8 cellular contexts compared by ENCODE assay signal in the genomic region with DNA sequence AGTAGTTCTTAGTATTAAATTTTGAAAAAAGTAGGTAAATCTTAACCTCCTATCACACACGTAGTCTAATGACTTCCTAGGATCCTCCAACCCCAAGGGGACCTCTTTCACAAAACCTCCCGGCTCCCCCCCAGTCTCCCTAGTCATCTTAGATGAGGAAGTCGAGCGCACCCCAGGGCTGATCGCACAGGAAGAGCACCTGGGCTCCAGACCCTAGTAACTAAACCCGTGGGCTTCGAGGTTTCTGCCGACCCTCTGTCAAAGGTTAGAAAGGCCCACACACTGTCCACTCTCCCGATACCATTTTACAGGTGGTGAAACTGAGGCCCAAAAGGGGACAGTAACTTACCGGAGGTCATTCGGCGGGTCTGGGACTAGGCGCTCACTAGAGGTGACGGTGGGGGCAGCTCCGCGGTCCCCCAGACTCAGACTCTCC. TPM values are rescaled to one million over a fixed set of nuclear protein-coding genes. Genes with fewer than 3 reads are reported as not detected.
DNase-seq lines count a peak whose midpoint lies in the region; ATAC-seq and TF ChIP-seq lines count a peak whose summit lies in the region.

No MANE protein-coding gene starts in this region.

- H3K4me3 ChIP-seq in HFF-Myc (replicated peaks; ENCODE audit: low read depth, low read length) (peak overlapping the region; percentile 90), fibroblast of villous mesenchyme (ENCODE audit: low read depth, low read length) (peak overlapping the region; percentile 99), neutrophil (ENCODE audit: low read depth in 1 of 2, low read length in 1 of 2) (peak overlapping the region; percentile 79 to 87), aorta (ENCODE audit: low read length in 2 of 2) (peak overlapping the region; percentile 71 to 80)

- intact Hi-C loops in aorta (cut with DNase I), result no loop called here

- H3K4me1 ChIP-seq in neutrophil (ENCODE audit: control insufficient read depth in 1 of 2, insufficient read depth in 1 of 2, low read depth in 1 of 2, low read length in 1 of 2), result peaks cover 73 to 76% of the 10 kb centered on the region in 2 experiments
- H3K4me1 ChIP-seq in aorta (ENCODE audit: control insufficient read depth in 1 of 2, insufficient read depth in 2 of 2, low read length in 2 of 2), result peaks cover 0 to 4% of the 10 kb centered on the region in 2 donors

- peaks cover 38% of the 10 kb centered on the region for H3K36me3 ChIP-seq in neutrophil
- no peaks in the 10 kb centered on the region for H3K36me3 ChIP-seq in aorta (ENCODE audit: control insufficient read depth in 1 of 2, insufficient read depth in 2 of 2, low read length in 1 of 2)

- H3K36me3 Mint-ChIP-seq in activated T-cell treated with anti-CD3 and anti-CD28 coated beads, Interleukin-2, amount 50 U/mL, for 4 hours (ENCODE audit: insufficient read depth), result peaks cover 27% of the 10 kb centered on the region

- no peaks in the 10 kb centered on the region for H3K9me3 Mint-ChIP-seq in activated T-cell treated with anti-CD3 and anti-CD28 coated beads, Interleukin-2, amount 50 U/mL, for 4 hours

- no peaks in the 10 kb centered on the region for H3K27me3 ChIP-seq in neutrophil
- no peaks in the 10 kb centered on the region for H3K27me3 ChIP-seq in aorta (ENCODE audit: control insufficient read depth in 1 of 2, insufficient read depth in 2 of 2, low read length in 1 of 2)

- H3K27ac ChIP-seq in neutrophil, result peak overlapping the region; percentile 95
- peak overlapping the region in 1 of 2 donors; percentile 3 for H3K27ac ChIP-seq in aorta (ENCODE audit: low read depth in 1 of 2, low read length in 2 of 2)

- no peaks in the 10 kb centered on the region for H3K27me3 Mint-ChIP-seq in activated T-cell treated with anti-CD3 and anti-CD28 coated beads, Interleukin-2, amount 50 U/mL, for 4 hours (ENCODE audit: low read depth)

- 0 to 1% methylated on average over 15 to 16 of the region's 16 CpGs for WGBS in aorta, 2 donors

- H3K9me3 ChIP-seq in neutrophil (no peaks in the 10 kb centered on the region), aorta (ENCODE audit: control insufficient read depth, low read length) (no peaks in the 10 kb centered on the region)

- DNase-seq in EH (ENCODE audit: low read depth), result peak; percentile 34
- DNase-seq in HFF-Myc (ENCODE audit: extremely low read depth, low read depth), result no peak
- DNase-seq in NCI-H2171 (lab: John Stamatoyannopoulos, UW), result peak; percentile 25
- peak; percentile 30 for DNase-seq in activated T-cell treated with anti-CD3 and anti-CD28 coated beads, Interleukin-2, amount 50 U/mL, for 4 hours
- peak; percentile 55 for DNase-seq in fibroblast of villous mesenchyme (ENCODE audit: low read depth)
- peak in 1 of 2 donors; percentile 65 for DNase-seq in aorta
- no peak for DNase-seq in ureter (ENCODE audit: low spot score)

- H3K4me3 Mint-ChIP-seq in activated T-cell treated with anti-CD3 and anti-CD28 coated beads, Interleukin-2, amount 50 U/mL, for 4 hours, result peak overlapping the region; percentile 92

- TF ChIP-seq CTCF in HFF-Myc (IDR thresholded peaks at IDR 0.05; ENCODE audit: low read depth, low read length, missing control alignments), result no peak
- no peak for TF ChIP-seq CTCF in fibroblast of villous mesenchyme (IDR thresholded peaks at IDR 0.05; ENCODE audit: insufficient read depth, low read depth, low read length)
- TF ChIP-seq CTCF in neutrophil (IDR thresholded peaks at IDR 0.05), result no peak

- peak; percentile 20 to 21 for ATAC-seq in activated T-cell treated with anti-CD3 and anti-CD28 coated beads, Interleukin-2, amount 50 U/mL, for 4 hours
- ATAC-seq in aorta (ENCODE audit: low FRiP score), result peak; percentile 23

- H3K4me1 Mint-ChIP-seq in activated T-cell treated with anti-CD3 and anti-CD28 coated beads, Interleukin-2, amount 50 U/mL, for 4 hours (ENCODE audit: low read depth), result peaks cover 70% of the 10 kb centered on the region

RNA-seq across cellular contexts. Expression of a gene that starts 0.3 kb away (rescaled TPM):
- 10 to 100 TPM; 40.4 to 47.0 (median 45.3) TPM for total RNA-seq in activated T-cell treated with anti-CD3 and anti-CD28 coated beads, Interleukin-2, amount 50 U/mL, for 4 hours
- total RNA-seq in fibroblast of villous mesenchyme (30.0 and 32.0 TPM in 2 replicates), aorta (10 to 100 TPM; 23.9 to 31.2 TPM), ureter (31.6 TPM)
- polyA plus RNA-seq in aorta, result 10 to 100 TPM; 18.7 to 28.7 TPM

RNA-seq across cellular contexts. Expression of a gene that starts 0.6 kb away (rescaled TPM):
- 1 to 10 TPM; 8.7 to 9.7 (median 8.9) TPM for total RNA-seq in activated T-cell treated with anti-CD3 and anti-CD28 coated beads, Interleukin-2, amount 50 U/mL, for 4 hours
- 19.9 and 21.3 TPM in 2 replicates for total RNA-seq in fibroblast of villous mesenchyme
- total RNA-seq in aorta, result 10 to 100 TPM; 30.8 to 33.5 TPM
- 10 to 100 TPM; 10.1 to 41.2 TPM for polyA plus RNA-seq in aorta
- 37.6 TPM for total RNA-seq in ureter

RNA-seq across cellular contexts. Expression of a gene that starts 11.0 kb away (rescaled TPM):
- total RNA-seq in activated T-cell treated with anti-CD3 and anti-CD28 coated beads, Interleukin-2, amount 50 U/mL, for 4 hours, result under 1 TPM; 0.21 to 0.65 (median 0.33) TPM
- not detected in 2 replicates for total RNA-seq in fibroblast of villous mesenchyme
- under 1 TPM; 0.10 to 0.36 TPM for total RNA-seq in aorta
- polyA plus RNA-seq in aorta, result under 1 TPM in 1 of 2 donors, not detected in 1; 0.25 TPM
- 0.26 TPM for total RNA-seq in ureter

Comparison
In these comparisons a context has a peak if more than half of its experiments do, and no peak if none do; other contexts are left out.
1. DNase-seq: peak in EH (single experiment), NCI-H2171 (single experiment), activated T-cell treated with anti-CD3 and anti-CD28 coated beads, Interleukin-2, amount 50 U/mL, for 4 hours (single experiment) and fibroblast of villous mesenchyme (single experiment); none in HFF-Myc (single experiment) and ureter (single experiment).
2. Peak in every context shown above with its lines, with median percentiles within 50 percentile points of each other: H3K4me3 ChIP-seq.